ENCODE assay signal across 33 cellular contexts in genomic region chr2:16109368-16109820, GRCh38.
"Had no signal": no experiment of that assay in that cellular context is flagged by ENCODE, and none has a peak within 500 bp of the region (broad histone marks: within the 10 kb centered on the region; RNA-seq: fewer than 3 reads in every experiment).

No MANE protein-coding gene starts in this region.

- H3K4me3 Mint-ChIP-seq: activated B cell treated with CpG ODN at 0.5 μM for 24 hours; activated CD4-positive, alpha-beta memory T cell treated with anti-CD3 and anti-CD28 coated beads for 36 hours; activated CD4-positive, alpha-beta T cell treated with anti-CD3 and anti-CD28 coated beads, Interleukin-2, amount 10 ng/mL, durations not matched to agents 24 days and 14 days; activated CD8-positive, alpha-beta T cell treated with anti-CD3 and anti-CD28 coated beads for 36 hours; activated naive CD4-positive, alpha-beta T cell treated with anti-CD3 and anti-CD28 coated beads for 36 hours; activated naive CD8-positive, alpha-beta T cell treated with anti-CD3 and anti-CD28 coated beads for 36 hours; activated T-cell treated with anti-CD3 and anti-CD28 coated beads, Interleukin-2, amount 50 U/mL, for 4 hours; activated T-cell treated with anti-CD3 and anti-CD28 coated beads, Interleukin-2, amount 50 U/mL, for 72 hours; activated T-helper 1 cell treated with anti-CD3 and anti-CD28 coated beads, Interleukin-12 subunit alpha, Interleukin-12 subunit beta, Interleukin-2, Interleukin-4 antibody, amounts not matched to agents 30 ng/mL and 10 ng/mL and 1 ng/mL, durations not matched to agents 14 hours and 24 hours and 36 hours; activated T-helper 17 cell treated with anti-CD3 and anti-CD28 coated beads, Interleukin-2, amount 50 U/mL, for 72 hours; T-helper 1 cell treated with Interleukin-12 subunit alpha and Interleukin-12 subunit beta and Interleukin-4 antibody, amounts not matched to agents 30 μg/mL and 1 μg/mL, for 36 hours; T-helper 2 cell treated with Interferon-gamma antibody and Interleukin-4, amounts not matched to agents 5 μg/mL and 100 μg/mL, for 36 hours had no signal

- H3K9me3 ChIP-seq: adrenal gland, body of pancreas, breast epithelium had no signal

- H3K27ac Mint-ChIP-seq: activated B cell treated with CpG ODN at 0.5 μM for 24 hours; activated CD4-positive, alpha-beta memory T cell treated with anti-CD3 and anti-CD28 coated beads for 36 hours; activated CD4-positive, alpha-beta T cell treated with anti-CD3 and anti-CD28 coated beads, Interleukin-2, amount 10 ng/mL, durations not matched to agents 24 days and 14 days; activated CD8-positive, alpha-beta T cell treated with anti-CD3 and anti-CD28 coated beads for 36 hours; activated naive CD4-positive, alpha-beta T cell treated with anti-CD3 and anti-CD28 coated beads for 36 hours; activated naive CD4-positive, alpha-beta T cell treated with anti-CD3 and anti-CD28 coated beads, Interleukin-2, amount 50 U/mL, for 72 hours; activated naive CD8-positive, alpha-beta T cell treated with anti-CD3 and anti-CD28 coated beads for 36 hours; activated T-cell treated with anti-CD3 and anti-CD28 coated beads, Interleukin-2, amount 50 U/mL, for 72 hours; activated T-helper 1 cell treated with anti-CD3 and anti-CD28 coated beads, Interleukin-12 subunit alpha, Interleukin-12 subunit beta, Interleukin-2, Interleukin-4 antibody, amounts not matched to agents 30 ng/mL and 10 ng/mL and 1 ng/mL, durations not matched to agents 14 hours and 24 hours and 36 hours; activated T-helper 17 cell treated with anti-CD3 and anti-CD28 coated beads, Interleukin-2, amount 50 U/mL, for 72 hours; T-helper 1 cell treated with Interleukin-12 subunit alpha and Interleukin-12 subunit beta and Interleukin-4 antibody, amounts not matched to agents 30 μg/mL and 1 μg/mL, for 36 hours; T-helper 2 cell treated with Interferon-gamma antibody and Interleukin-4, amounts not matched to agents 5 μg/mL and 100 μg/mL, for 36 hours had no signal

- H3K27me3 Mint-ChIP-seq: activated B cell treated with CpG ODN at 0.5 μM for 24 hours; activated CD4-positive, alpha-beta memory T cell treated with anti-CD3 and anti-CD28 coated beads for 36 hours; activated CD4-positive, alpha-beta T cell treated with anti-CD3 and anti-CD28 coated beads, Interleukin-2, amount 10 ng/mL, durations not matched to agents 24 days and 14 days; activated CD8-positive, alpha-beta T cell treated with anti-CD3 and anti-CD28 coated beads for 36 hours; activated naive CD8-positive, alpha-beta T cell treated with anti-CD3 and anti-CD28 coated beads for 36 hours; activated T-helper 17 cell treated with anti-CD3 and anti-CD28 coated beads, Interleukin-2, amount 50 U/mL, for 72 hours had no signal

- H3K4me1 ChIP-seq: adrenal gland, breast epithelium had no signal

- H3K27me3 ChIP-seq: adrenal gland, body of pancreas, brain microvascular endothelial cell had no signal

- H3K4me1 Mint-ChIP-seq: activated B cell treated with CpG ODN at 0.5 μM for 24 hours; activated CD4-positive, alpha-beta T cell treated with anti-CD3 and anti-CD28 coated beads, Interleukin-2, amount 10 ng/mL, durations not matched to agents 24 days and 14 days; activated naive CD8-positive, alpha-beta T cell treated with anti-CD3 and anti-CD28 coated beads for 36 hours; activated T-helper 17 cell treated with anti-CD3 and anti-CD28 coated beads, Interleukin-2, amount 50 U/mL, for 72 hours had no signal

- H3K36me3 Mint-ChIP-seq: activated CD4-positive, alpha-beta memory T cell treated with anti-CD3 and anti-CD28 coated beads for 36 hours; activated naive CD4-positive, alpha-beta T cell treated with anti-CD3 and anti-CD28 coated beads, Interleukin-2, amount 50 U/mL, for 72 hours; activated naive CD8-positive, alpha-beta T cell treated with anti-CD3 and anti-CD28 coated beads for 36 hours had no signal

- H3K4me3 ChIP-seq: adrenal gland, body of pancreas, breast epithelium had no signal

- ATAC-seq: activated CD8-positive, alpha-beta T cell treated with anti-CD3 and anti-CD28 coated beads for 36 hours; activated naive CD4-positive, alpha-beta T cell treated with anti-CD3 and anti-CD28 coated beads, Interleukin-2, amount 50 U/mL, for 72 hours; activated T-cell treated with anti-CD3 and anti-CD28 coated beads, Interleukin-2, amount 50 U/mL, for 4 hours; activated T-cell treated with anti-CD3 and anti-CD28 coated beads, Interleukin-2, amount 50 U/mL, for 72 hours; activated T-helper 17 cell treated with anti-CD3 and anti-CD28 coated beads, Interleukin-2, amount 50 U/mL, for 72 hours; body of pancreas had no signal

- DNase-seq: activated B cell treated with CpG ODN at 0.5 μM for 24 hours; activated CD4-positive, alpha-beta memory T cell treated with anti-CD3 and anti-CD28 coated beads for 36 hours; activated CD4-positive, alpha-beta T cell treated with anti-CD3 and anti-CD28 coated beads for 4 hours; activated CD4-positive, alpha-beta T cell treated with anti-CD3 and anti-CD28 coated beads, Interleukin-2, amount 10 ng/mL, durations not matched to agents 24 days and 14 days; activated CD4-positive, alpha-beta T cell treated with anti-CD3 and anti-CD28 coated beads, Interleukin-2, amount 50 U/mL, for 1 hour; activated CD4-positive, alpha-beta T cell treated with anti-CD3 and anti-CD28 coated beads, Interleukin-2, amount 50 U/mL, for 4 hours; activated CD4-positive, CD25-positive, alpha-beta regulatory T cell treated with anti-CD3 and anti-CD28 coated beads, Interleukin-2, amount 50 U/mL, for 72 hours; activated CD8-positive, alpha-beta memory T cell treated with anti-CD3 and anti-CD28 coated beads, Interleukin-2, amount 50 U/mL, for 4 hours; activated CD8-positive, alpha-beta T cell treated with anti-CD3 and anti-CD28 coated beads for 36 hours; activated gamma-delta T cell treated with Interleukin-2 at 50 U/mL for 16 hours; activated naive CD4-positive, alpha-beta T cell; activated naive CD4-positive, alpha-beta T cell treated with anti-CD3 and anti-CD28 coated beads for 36 hours; activated naive CD4-positive, alpha-beta T cell treated with anti-CD3 and anti-CD28 coated beads, Interleukin-2, amount 50 U/mL, for 16 hours; activated naive CD8-positive, alpha-beta T cell treated with anti-CD3 and anti-CD28 coated beads for 36 hours; activated T-cell treated with anti-CD3 and anti-CD28 coated beads for 4 hours; activated T-cell treated with anti-CD3 and anti-CD28 coated beads, Interleukin-2, amount 50 U/mL, for 1 hour; activated T-cell treated with anti-CD3 and anti-CD28 coated beads, Interleukin-2, amount 50 U/mL, for 4 hours; activated T-cell treated with anti-CD3 and anti-CD28 coated beads, Interleukin-2, amount 50 U/mL, for 72 hours; adrenal gland; amniotic stem cell; aorta; body of pancreas; brain microvascular endothelial cell; central memory CD4-positive, alpha-beta T cell; T-helper 1 cell; T-helper 2 cell; T-helper 9 cell had no signal

- H3K9me3 Mint-ChIP-seq: activated B cell treated with CpG ODN at 0.5 μM for 24 hours; activated CD4-positive, alpha-beta memory T cell treated with anti-CD3 and anti-CD28 coated beads for 36 hours; activated CD4-positive, alpha-beta T cell treated with anti-CD3 and anti-CD28 coated beads, Interleukin-2, amount 10 ng/mL, durations not matched to agents 24 days and 14 days; activated CD8-positive, alpha-beta T cell treated with anti-CD3 and anti-CD28 coated beads for 36 hours; activated naive CD4-positive, alpha-beta T cell treated with anti-CD3 and anti-CD28 coated beads for 36 hours; activated naive CD4-positive, alpha-beta T cell treated with anti-CD3 and anti-CD28 coated beads, Interleukin-2, amount 50 U/mL, for 72 hours; activated naive CD8-positive, alpha-beta T cell treated with anti-CD3 and anti-CD28 coated beads for 36 hours; activated T-cell treated with anti-CD3 and anti-CD28 coated beads, Interleukin-2, amount 50 U/mL, for 4 hours; activated T-cell treated with anti-CD3 and anti-CD28 coated beads, Interleukin-2, amount 50 U/mL, for 72 hours; activated T-helper 1 cell treated with anti-CD3 and anti-CD28 coated beads, Interleukin-12 subunit alpha, Interleukin-12 subunit beta, Interleukin-2, Interleukin-4 antibody, amounts not matched to agents 30 ng/mL and 10 ng/mL and 1 ng/mL, durations not matched to agents 14 hours and 24 hours and 36 hours; activated T-helper 17 cell treated with anti-CD3 and anti-CD28 coated beads, Interleukin-2, amount 50 U/mL, for 72 hours; T-helper 1 cell treated with Interleukin-12 subunit alpha and Interleukin-12 subunit beta and Interleukin-4 antibody, amounts not matched to agents 30 μg/mL and 1 μg/mL, for 36 hours; T-helper 2 cell treated with Interferon-gamma antibody and Interleukin-4, amounts not matched to agents 5 μg/mL and 100 μg/mL, for 36 hours had no signal

- H3K36me3 ChIP-seq: adrenal gland, brain microvascular endothelial cell, breast epithelium had no signal

- H3K27ac ChIP-seq: adrenal gland, body of pancreas, brain microvascular endothelial cell, breast epithelium had no signal
